In genomic region chr1:226403522-226404034, GRCh38 we compare ENCODE assay signal across 1 cellular context.
TF ChIP-seq lines count a peak whose summit lies in the region.

No MANE protein-coding gene starts in this region.

TF ChIP-seq in GM12878, 131 proteins besides CTCF, POLR2A, EP300 and RAD21 (continued from another document):
- TF ChIP-seq E4F1 (IDR thresholded peaks at IDR 0.05; ENCODE audit: borderline replicate concordance, partially characterized antibody), result no peak
- no peak for TF ChIP-seq BHLHE40 (IDR thresholded peaks at IDR 0.05; ENCODE audit: borderline replicate concordance in 1 of 2, low read depth in 2 of 2, low read length in 1 of 2)
- peak; percentile 16 to 36; a peak in 2 of 4 replicates for TF ChIP-seq IKZF2 (IDR thresholded peaks at IDR 0.05)
- no peak for TF ChIP-seq ZBTB11 (CRISPR knock-in tag; IDR thresholded peaks at IDR 0.05)
- no peak for TF ChIP-seq ZBTB4 (CRISPR knock-in tag; IDR thresholded peaks at IDR 0.05)
- TF ChIP-seq ZNF217 (IDR thresholded peaks at IDR 0.05), result no peak
- 0 out of 2 replicates have a peak, but pooled peaks have one; percentile 37 for TF ChIP-seq RUNX3 (IDR thresholded peaks at IDR 0.05; ENCODE audit: low read length)
